ENCODE assay signal across 1 cellular context in genomic region chr11:65899356-65900124, GRCh38.
TF ChIP-seq lines count a peak whose summit lies in the region.

No MANE protein-coding gene starts in this region.

TF ChIP-seq in K562, 482 proteins besides CTCF, POLR2A, EP300 and RAD21 (continued from another document):
- TF ChIP-seq ZBTB11 (CRISPR knock-in tag; IDR thresholded peaks at IDR 0.05) (peak in 1 of 3 experiments; percentile 51; a peak in 1 of 6 replicates), HCFC1 (IDR thresholded peaks at IDR 0.05; ENCODE audit: low read depth, low read length) (no peak), ELF2 (CRISPR knock-in tag; IDR thresholded peaks at IDR 0.05) (0 out of 2 replicates have a peak, but pooled peaks have one; percentile 56), ZNF639 (CRISPR knock-in tag; conservative IDR thresholded peaks at IDR 0.05 in 1 of 2, IDR thresholded peaks at IDR 0.05 in 1 of 2) (peak in 1 of 2 experiments; percentile 90; a peak in 2 of 4 replicates), PHB2 (IDR thresholded peaks at IDR 0.05; ENCODE audit: low read depth) (no peak; the same call in 1 of the 2 replicates), SMARCC2 (IDR thresholded peaks at IDR 0.05; ENCODE audit: low read depth) (peak; percentile 45; the same call in 1 of the 2 replicates), NKRF (IDR thresholded peaks at IDR 0.05; ENCODE audit: borderline replicate concordance) (peak; percentile 82; the same call in 1 of the 2 replicates), GTF2F1 (IDR thresholded peaks at IDR 0.05; ENCODE audit: low read depth, low read length) (0 out of 2 replicates have a peak, but pooled peaks have one; percentile 8), RAD51 (IDR thresholded peaks at IDR 0.05; ENCODE audit: borderline replicate concordance, low read depth) (peak; percentile 42; the same call in 1 of the 2 replicates), KDM2B (CRISPR knock-in tag; IDR thresholded peaks at IDR 0.05) (0 out of 2 replicates have a peak, but pooled peaks have one; percentile 82), HEY1 (CRISPR knock-in tag; IDR thresholded peaks at IDR 0.05; ENCODE audit: borderline replicate concordance) (no peak), SRSF7 (optimal IDR thresholded peaks at IDR 0.05; ENCODE audit: low read depth, low read length) (peak; percentile 10), ZSCAN32 (CRISPR knock-in tag; IDR thresholded peaks at IDR 0.05) (no peak), SUPT5H (IDR thresholded peaks at IDR 0.05) (peak; percentile 70; the same call in 1 of the 2 replicates), ZNF449 (CRISPR knock-in tag; IDR thresholded peaks at IDR 0.05) (0 out of 2 replicates have a peak, but pooled peaks have one; percentile 37), ATF6 (CRISPR knock-in tag; IDR thresholded peaks at IDR 0.05) (peak; percentile 93), NBN (IDR thresholded peaks at IDR 0.05; ENCODE audit: low read depth) (0 out of 2 replicates have a peak, but pooled peaks have one; percentile 20), TSHZ1 (CRISPR knock-in tag; IDR thresholded peaks at IDR 0.05) (0 out of 2 replicates have a peak, but pooled peaks have one; percentile 18), TRIM28 (IDR thresholded peaks at IDR 0.05) (0 out of 2 replicates have a peak, but pooled peaks have one; percentile 12), ZNF395 (CRISPR knock-in tag; IDR thresholded peaks at IDR 0.05) (peak; percentile 83; the same call in 1 of the 2 replicates), SMARCB1 (IDR thresholded peaks at IDR 0.05; ENCODE audit: insufficient read length, low read depth) (no peak), ZBED1 (IDR thresholded peaks at IDR 0.05) (0 out of 2 replicates have a peak, but pooled peaks have one; percentile 51), GATAD2A (IDR thresholded peaks at IDR 0.05) (peak; percentile 75; the same call in 1 of the 2 replicates), ZNF77 (CRISPR knock-in tag; IDR thresholded peaks at IDR 0.05) (no peak), ZNF655 (CRISPR knock-in tag; IDR thresholded peaks at IDR 0.05) (no peak), ZNF3 (CRISPR knock-in tag; IDR thresholded peaks at IDR 0.05) (no peak), YY1 (IDR thresholded peaks at IDR 0.05; ENCODE audit: borderline replicate concordance in 1 of 3, control insufficient read depth in 1 of 3, extremely low read depth in 1 of 3, insufficient read depth in 3 of 3, insufficient read length in 1 of 3, insufficient replicate concordance in 2 of 3, low read depth in 1 of 3, low read length in 2 of 3) (peak in 2 of 3 experiments; percentile 27 to 36), NFIC (IDR thresholded peaks at IDR 0.05) (peak; percentile 50; the same call in 1 of the 2 replicates)
